ENCODE assay signal across 18 cellular contexts in genomic region chr2:205989291-205990071, GRCh38.
A peak's percentile ranks its signal among the peaks of the same experiment; 100 is the strongest.
DNase-seq lines count a peak whose midpoint lies in the region; ATAC-seq, FAIRE-seq and TF ChIP-seq lines count a peak whose summit lies in the region.
"Had no signal": no experiment of that assay in that cellular context is flagged by ENCODE, and none has a peak within 500 bp of the region (broad histone marks: within the 10 kb centered on the region; RNA-seq: fewer than 3 reads in every experiment).

No MANE protein-coding gene starts in this region.

- no peaks in the 10 kb centered on the region for H3K9me3 ChIP-seq in CD8-positive, alpha-beta T cell (ENCODE audit: low read length)
- H3K9me3 ChIP-seq in ascending aorta = no peaks in the 10 kb centered on the region
- H3K9me3 ChIP-seq in CD4-positive, alpha-beta T cell (ENCODE audit: control insufficient read depth, low read length) = no peaks in the 10 kb centered on the region
- H3K9me3 ChIP-seq: sigmoid colon had no signal

- H3K36me3 Mint-ChIP-seq in CD8-positive, alpha-beta T cell = peaks cover 31% of the 10 kb centered on the region
- peaks cover 23% of the 10 kb centered on the region for H3K36me3 Mint-ChIP-seq in CD4-positive, alpha-beta T cell (ENCODE audit: low read depth)

- no peak overlapping the region for H3K4me3 ChIP-seq in CD8-positive, alpha-beta T cell (ENCODE audit: low read depth, low read length)
- H3K4me3 ChIP-seq in fibroblast of pulmonary artery (replicated peaks; ENCODE audit: low read depth, low read length) = no peak overlapping the region
- H3K4me3 ChIP-seq in ascending aorta = no peak overlapping the region
- H3K4me3 ChIP-seq: sigmoid colon had no signal

- no peaks in the 10 kb centered on the region for H3K4me1 ChIP-seq in CD8-positive, alpha-beta T cell (ENCODE audit: insufficient read depth, low read length)
- no peaks in the 10 kb centered on the region for H3K4me1 ChIP-seq in ascending aorta
- H3K4me1 ChIP-seq: sigmoid colon had no signal

- CTCF ChIA-PET in CD8-positive, alpha-beta T cell (lab: Charles Lee) = no interaction called here
- CTCF ChIA-PET in CD4-positive, alpha-beta T cell (lab: Charles Lee) = interaction anchor here (0.9 kb wide), 1 partner anchor 107 kb away, joined by 4 read pairs; no protein-coding TSS in a partner anchor

- no peak overlapping the region for H3K4me3 Mint-ChIP-seq in CD8-positive, alpha-beta T cell
- no peak overlapping the region for H3K4me3 Mint-ChIP-seq in CD4-positive, alpha-beta T cell
- H3K4me3 Mint-ChIP-seq: activated CD8-positive, alpha-beta memory T cell treated with anti-CD3 and anti-CD28 coated beads, Interleukin-2, amount 10 ng/mL, durations not matched to agents 7 days and 5 days; T-helper 2 cell treated with Interferon-gamma antibody and Interleukin-4, amounts not matched to agents 5 μg/mL and 100 μg/mL, for 36 hours had no signal

- H3K27ac Mint-ChIP-seq in CD8-positive, alpha-beta T cell = peak overlapping the region; percentile 24
- H3K27ac Mint-ChIP-seq in CD4-positive, alpha-beta T cell = no peak overlapping the region
- H3K27ac Mint-ChIP-seq: activated CD8-positive, alpha-beta memory T cell treated with anti-CD3 and anti-CD28 coated beads, Interleukin-2, amount 10 ng/mL, durations not matched to agents 7 days and 5 days; T-helper 2 cell treated with Interferon-gamma antibody and Interleukin-4, amounts not matched to agents 5 μg/mL and 100 μg/mL, for 36 hours had no signal

- peak; percentile 2 for FAIRE-seq in RCC 7860 (lab: Jason Lieb, UNC)

- no peak overlapping the region for H3K27ac ChIP-seq in CD8-positive, alpha-beta T cell (ENCODE audit: low read depth, low read length)
- H3K27ac ChIP-seq in ascending aorta = no peak overlapping the region
- no peak overlapping the region for H3K27ac ChIP-seq in CD4-positive, alpha-beta T cell (ENCODE audit: low read depth, low read length)
- H3K27ac ChIP-seq: brain microvascular endothelial cell, sigmoid colon had no signal

- H3K9me3 Mint-ChIP-seq in CD8-positive, alpha-beta T cell = no peaks in the 10 kb centered on the region
- no peaks in the 10 kb centered on the region for H3K9me3 Mint-ChIP-seq in CD4-positive, alpha-beta T cell
- H3K9me3 Mint-ChIP-seq: T-helper 2 cell treated with Interferon-gamma antibody and Interleukin-4, amounts not matched to agents 5 μg/mL and 100 μg/mL, for 36 hours had no signal

- no peak for DNase-seq in CD8-positive, alpha-beta T cell
- DNase-seq in RCC 7860 (ENCODE audit: low spot score) = peak; percentile 32
- DNase-seq in fibroblast of pulmonary artery (ENCODE audit: low read depth) = peak; percentile 22
- peak; percentile 18 for DNase-seq in middle frontal gyrus (ENCODE audit: extremely low spot score, low spot score)
- DNase-seq in ascending aorta (ENCODE audit: low spot score in 2 of 2) = no peak
- DNase-seq in CD4-positive, alpha-beta T cell = no peak
- DNase-seq: activated CD4-positive, CD25-positive, alpha-beta regulatory T cell treated with anti-CD3 and anti-CD28 coated beads, Interleukin-2, amount 50 U/mL, for 72 hours; activated CD8-positive, alpha-beta memory T cell treated with anti-CD3 and anti-CD28 coated beads, Interleukin-2, amount 10 ng/mL, durations not matched to agents 7 days and 5 days; activated gamma-delta T cell treated with Interleukin-2 at 50 U/mL for 16 hours; brain microvascular endothelial cell; NCI-H1694; NCI-H446 treated with DMSO at 0.1 percent for 48 hours; SHP77; sigmoid colon; substantia nigra had no signal

- no peaks in the 10 kb centered on the region for H3K4me1 Mint-ChIP-seq in CD8-positive, alpha-beta T cell (ENCODE audit: low read depth)
- no peaks in the 10 kb centered on the region for H3K4me1 Mint-ChIP-seq in CD4-positive, alpha-beta T cell (ENCODE audit: low read depth)
- H3K4me1 Mint-ChIP-seq: activated CD8-positive, alpha-beta memory T cell treated with anti-CD3 and anti-CD28 coated beads, Interleukin-2, amount 10 ng/mL, durations not matched to agents 7 days and 5 days had no signal

- H3K27me3 Mint-ChIP-seq in CD8-positive, alpha-beta T cell (ENCODE audit: low read depth) = no peaks in the 10 kb centered on the region
- no peaks in the 10 kb centered on the region for H3K27me3 Mint-ChIP-seq in CD4-positive, alpha-beta T cell
- H3K27me3 Mint-ChIP-seq: activated CD8-positive, alpha-beta memory T cell treated with anti-CD3 and anti-CD28 coated beads, Interleukin-2, amount 10 ng/mL, durations not matched to agents 7 days and 5 days had no signal

- intact Hi-C loops in CD8-positive, alpha-beta T cell (cut with DNase I, micrococcal nuclease) = no loop called here
- intact Hi-C loops in ascending aorta (cut with DNase I) = no loop called here
- intact Hi-C loops in CD4-positive, alpha-beta T cell (cut with DNase I, micrococcal nuclease) = no loop called here

- H3K36me3 ChIP-seq in CD8-positive, alpha-beta T cell (ENCODE audit: insufficient read depth, low read length) = no peaks in the 10 kb centered on the region
- peaks cover 0 to 22% of the 10 kb centered on the region in 2 donors for H3K36me3 ChIP-seq in ascending aorta
- H3K36me3 ChIP-seq: brain microvascular endothelial cell had no signal

- H3K27me3 ChIP-seq in CD8-positive, alpha-beta T cell (ENCODE audit: insufficient read depth, low read length) = no peaks in the 10 kb centered on the region
- H3K27me3 ChIP-seq in ascending aorta = no peaks in the 10 kb centered on the region
- H3K27me3 ChIP-seq in CD4-positive, alpha-beta T cell (ENCODE audit: control insufficient read depth, insufficient read depth, low read length) = no peaks in the 10 kb centered on the region
- H3K27me3 ChIP-seq: brain microvascular endothelial cell, sigmoid colon had no signal

- no peak for ATAC-seq in CD8-positive, alpha-beta T cell
- no peak for ATAC-seq in HG03442 (IDR thresholded peaks at IDR 0.05; ENCODE audit: unreplicated experiment)
- no peak for ATAC-seq in GM21528 (IDR thresholded peaks at IDR 0.05; ENCODE audit: low FRiP score, unreplicated experiment)
- no peak for ATAC-seq in CD4-positive, alpha-beta T cell (ENCODE audit: poor library complexity)
- ATAC-seq: activated CD8-positive, alpha-beta memory T cell treated with anti-CD3 and anti-CD28 coated beads, Interleukin-2, amount 10 ng/mL, durations not matched to agents 7 days and 5 days had no signal

- POLR2A ChIA-PET in CD8-positive, alpha-beta T cell (lab: Charles Lee) = no interaction called here
- POLR2A ChIA-PET in CD4-positive, alpha-beta T cell (lab: Charles Lee) = no interaction called here

- TF ChIP-seq CTCF in CD8-positive, alpha-beta T cell (IDR thresholded peaks at IDR 0.05) = no peak
- TF ChIP-seq CTCF in fibroblast of pulmonary artery (IDR thresholded peaks at IDR 0.05; ENCODE audit: low read length, missing control alignments) = no peak
- TF ChIP-seq CTCF in ascending aorta (IDR thresholded peaks at IDR 0.05) = no peak
- TF ChIP-seq CTCF in CD4-positive, alpha-beta T cell (IDR thresholded peaks at IDR 0.05) = no peak

Comparison
In these comparisons a context has a peak if more than half of its experiments do, and no peak if none do; other contexts are left out.
1. DNase-seq: peak in RCC 7860 (single experiment), fibroblast of pulmonary artery (single experiment) and middle frontal gyrus (single experiment); none in CD8-positive, alpha-beta T cell (0 of 7), ascending aorta (0 of 2) and CD4-positive, alpha-beta T cell (0 of 10).